In the genomic region with DNA sequence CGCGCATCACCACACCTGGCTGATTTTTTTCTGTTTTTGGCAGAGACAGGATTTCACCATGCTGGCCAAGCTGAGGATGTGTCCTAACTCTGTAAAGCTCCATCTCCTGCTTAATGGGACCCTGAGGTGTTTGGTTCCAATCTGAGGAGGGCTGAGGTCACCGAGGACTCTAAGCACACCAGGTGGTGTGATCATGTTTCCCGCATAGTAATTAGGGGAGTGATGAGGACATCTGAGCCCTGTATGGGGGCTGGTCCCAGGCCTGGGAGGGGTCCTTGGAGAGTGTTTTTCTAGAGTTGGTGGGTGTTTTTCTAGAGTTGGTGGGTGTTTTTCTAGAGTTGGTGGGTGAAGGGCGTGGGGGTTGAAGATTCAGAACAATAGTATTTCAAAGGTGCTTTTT, we compare ENCODE assay signal across 1 cellular context.
TF ChIP-seq lines count a peak whose summit lies in the region.

No MANE protein-coding gene starts in this region.

TF ChIP-seq in HCT116, 20 proteins besides CTCF, POLR2A, EP300 and RAD21:
- TF ChIP-seq POLR2AphosphoS5 (IDR thresholded peaks at IDR 0.05; ENCODE audit: low read depth, low read length): 0 out of 2 replicates have a peak, but pooled peaks have one; percentile 18
- no peak for TF ChIP-seq JUND (IDR thresholded peaks at IDR 0.05)
